Comparison of ENCODE assay signal across 10 cellular contexts in genomic region chr20:57658447-57659130, GRCh38. TPM values are rescaled to one million over a fixed set of nuclear protein-coding genes. Genes with fewer than 3 reads are reported as not detected.
DNase-seq lines count a peak whose midpoint lies in the region; ATAC-seq and TF ChIP-seq lines count a peak whose summit lies in the region.
"Had no signal": no experiment of that assay in that cellular context is flagged by ENCODE, and none has a peak within 500 bp of the region (broad histone marks: within the 10 kb centered on the region; RNA-seq: fewer than 3 reads in every experiment).

No MANE protein-coding gene starts in this region.

- H3K9me3 ChIP-seq in stomach = no peaks in the 10 kb centered on the region
- H3K9me3 ChIP-seq: heart right ventricle had no signal

- CTCF ChIA-PET in WTC11 (lab: Charles Lee) = interaction anchor here (1.5 kb wide), 1 partner anchor 36 kb away, joined by 5 read pairs; no protein-coding TSS in a partner anchor

- H3K4me3 ChIP-seq in stomach = no peak overlapping the region
- H3K4me3 ChIP-seq: heart right ventricle had no signal

- peak overlapping the region; percentile 49; the same call in 1 of the 2 replicates for H3K27ac Mint-ChIP-seq in WTC11

- H3K36me3 Mint-ChIP-seq in WTC11 = peaks cover 23% of the 10 kb centered on the region; the same call in 1 of the 2 replicates

- no peaks in the 10 kb centered on the region for H3K27me3 Mint-ChIP-seq in WTC11 (ENCODE audit: low read depth)

- ATAC-seq in WTC11 = no peak
- no peak for ATAC-seq in GM21529 (IDR thresholded peaks at IDR 0.05; ENCODE audit: unreplicated experiment)

- intact Hi-C loops in stomach (cut with DNase I; ENCODE audit: low total_unique reads) = no loop called here

- WGBS in stomach, 5 donors = 77 to 88% (median 88%) methylated on average over 7 to 17 of the region's 17 CpGs

- no peak overlapping the region for H3K4me3 Mint-ChIP-seq in WTC11

- TF ChIP-seq EP300 in stomach (IDR thresholded peaks at IDR 0.05) = no peak

- DNase-seq in activated CD4-positive, alpha-beta T cell treated with anti-CD3 and anti-CD28 coated beads, Interleukin-2, amount 50 U/mL, for 1 hour = peak; percentile 0
- no peak for DNase-seq in activated CD4-positive, alpha-beta T cell treated with anti-CD3 and anti-CD28 coated beads for 48 hours
- no peak for DNase-seq in WTC11 (ENCODE audit: low spot score)
- peak; percentile 3 for DNase-seq in hepatic stellate cell (ENCODE audit: low spot score)
- peak; percentile 10 for DNase-seq in stomach
- DNase-seq in NCI-H1092 treated with DMSO at 0.1 percent for 48 hours (lab: John Stamatoyannopoulos, UW) = no peak
- DNase-seq in T1000 (lab: John Stamatoyannopoulos, UW) = no peak

- H3K36me3 ChIP-seq in stomach = peaks cover 10 to 41% (median 34%) of the 10 kb centered on the region in 4 donors

- no peak for TF ChIP-seq POLR2A in stomach (IDR thresholded peaks at IDR 0.05)

- no peak overlapping the region for H3K27ac ChIP-seq in stomach

- POLR2A ChIA-PET in WTC11 (lab: Charles Lee) = no interaction called here

- H3K27me3 ChIP-seq in stomach = no peaks in the 10 kb centered on the region
- H3K27me3 ChIP-seq: heart right ventricle had no signal

- TF ChIP-seq CTCF in WTC11 (IDR thresholded peaks at IDR 0.05) = no peak
- no peak for TF ChIP-seq CTCF in stomach (IDR thresholded peaks at IDR 0.05)

- H3K9me3 Mint-ChIP-seq in WTC11 = no peaks in the 10 kb centered on the region

- H3K4me1 ChIP-seq in stomach = peaks cover 0 to 27% (median 18%) of the 10 kb centered on the region in 4 donors

- peaks cover 35% of the 10 kb centered on the region for H3K4me1 Mint-ChIP-seq in WTC11

TF ChIP-seq in WTC11, 78 proteins besides CTCF, POLR2A, EP300 and RAD21:
- TF ChIP-seq PRDM15 (CRISPR knock-in tag; IDR thresholded peaks at IDR 0.05) = no peak
- TF ChIP-seq NR1H2 (CRISPR knock-in tag; IDR thresholded peaks at IDR 0.05) = no peak

RNA-seq across cellular contexts. Expression of gene ZBP1, which starts 38.4 kb away (rescaled TPM):
- total RNA-seq in WTC11 (2021) = not detected in 3 replicates
- not detected for total RNA-seq in stomach
- polyA plus RNA-seq in stomach = under 1 TPM in 2 of 3 donors, not detected in 1; 0.37 to 0.60 TPM
- polyA plus RNA-seq: AG04450 had no signal

RNA-seq across cellular contexts. Expression of gene PMEPA1, which starts 51.2 kb away (rescaled TPM):
- 29.8 to 40.6 TPM (median 31.0 TPM) in 3 replicates for total RNA-seq in WTC11 (2021)
- total RNA-seq in stomach = 10 to 100 TPM in 2 of 5 donors, 1 to 10 TPM in 2, not detected in 1; 5.3 to 17.2 (median 10.7) TPM
- polyA plus RNA-seq in stomach = 10 to 100 TPM in 1 of 3 donors, 1 to 10 TPM in 2; 5.3 to 12.5 (median 5.4) TPM

Comparison
In these comparisons a context has a peak if more than half of its experiments do, and no peak if none do; other contexts are left out.
1. DNase-seq: peak in activated CD4-positive, alpha-beta T cell treated with anti-CD3 and anti-CD28 coated beads, Interleukin-2, amount 50 U/mL, for 1 hour (single experiment), hepatic stellate cell (single experiment) and stomach (single experiment); none in activated CD4-positive, alpha-beta T cell treated with anti-CD3 and anti-CD28 coated beads for 48 hours (single experiment), WTC11 (single experiment), NCI-H1092 treated with DMSO at 0.1 percent for 48 hours (single experiment) and T1000 (single experiment).